Comparison of ENCODE assay signal across 25 cellular contexts in the genomic region with DNA sequence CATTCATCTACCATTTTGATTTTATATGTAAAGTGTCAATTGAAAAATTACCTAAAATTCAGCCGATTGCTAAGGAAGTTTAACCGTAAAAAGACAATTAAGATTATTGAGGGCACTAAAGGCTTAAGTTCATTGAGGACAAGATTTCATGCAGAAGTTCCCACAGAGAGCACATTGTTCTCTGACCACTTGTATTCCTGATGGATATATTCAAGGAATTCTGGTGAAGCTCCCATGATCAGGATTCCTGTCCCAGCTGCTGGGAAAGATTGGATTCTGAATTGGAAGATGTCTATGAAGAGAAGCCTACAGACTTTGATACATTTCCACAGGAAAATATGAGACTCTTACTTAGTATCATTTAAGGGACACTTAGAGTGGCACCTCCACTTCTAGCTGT.
"Had no signal": no experiment of that assay in that cellular context is flagged by ENCODE, and none has a peak within 500 bp of the region (broad histone marks: within the 10 kb centered on the region; RNA-seq: fewer than 3 reads in every experiment).

No MANE protein-coding gene starts in this region.

- DNase-seq: naive thymus-derived CD8-positive, alpha-beta T cell; nephron progenitor cell; nucleus accumbens; pancreas; psoas muscle; right cardiac atrium; right lobe of liver; sigmoid colon; spleen; stimulated activated CD4-positive, alpha-beta T cell treated with anti-CD3 and anti-CD28 coated beads, Interleukin-12 subunit alpha, Interleukin-12 subunit beta, amount 100 ng/mL, for 4 hours; stimulated activated CD4-positive, alpha-beta T cell treated with anti-CD3 and anti-CD28 coated beads, Interleukin-1b, Interleukin-23, amount 100 ng/mL, for 48 hours; stimulated activated CD4-positive, alpha-beta T cell treated with anti-CD3 and anti-CD28 coated beads, Interleukin-4, amount 100 ng/mL, for 1 hour; stimulated activated CD4-positive, alpha-beta T cell treated with anti-CD3 and anti-CD28 coated beads, Interleukin-4, amount 100 ng/mL, for 4 hours; stimulated activated CD8-positive, alpha-beta memory T cell treated with anti-CD3 and anti-CD28 coated beads, Interleukin-4, amount 100 ng/mL, for 48 hours; stimulated activated naive CD4-positive, alpha-beta T cell; stimulated activated naive CD8-positive, alpha-beta T cell treated with anti-CD3 and anti-CD28 coated beads, Interleukin-15, amount 100 ng/mL, for 72 hours; stimulated activated naive CD8-positive, alpha-beta T cell treated with anti-CD3 and anti-CD28 coated beads, Interleukin-15, Interleukin-2, amounts not matched to agents 100 U/mL and 50 U/mL, for 24 hours; substantia nigra; testis; tibial artery; transverse colon; upper lobe of right lung; uterus had no signal

- ATAC-seq: naive thymus-derived CD8-positive, alpha-beta T cell; natural killer cell treated with Interleukin-12 subunit alpha and Interleukin-12 subunit beta and Interleukin-15 and Interleukin-18, amount 100 ng/mL, for 72 hours; pancreas; psoas muscle; right cardiac atrium; right lobe of liver; stimulated activated memory B cell treated with anti-CD40 and anti-IgM and Interleukin-4, amounts not matched to agents 10 μg/mL and 1 μg/mL and 100 μg/mL, for 72 hours; stimulated activated naive CD8-positive, alpha-beta T cell treated with anti-CD3 and anti-CD28 coated beads, Interleukin-15, amount 100 ng/mL, for 72 hours; stimulated activated naive CD8-positive, alpha-beta T cell treated with anti-CD3 and anti-CD28 coated beads, Interleukin-15, Interleukin-2, amounts not matched to agents 100 U/mL and 50 U/mL, for 24 hours; upper lobe of right lung had no signal
